ENCODE assay signal across 8 cellular contexts in genomic region chr11:65425971-65426838, GRCh38. TPM values are rescaled to one million over a fixed set of nuclear protein-coding genes. Genes with fewer than 3 reads are reported as not detected.
A peak's percentile ranks its signal among the peaks of the same experiment; 100 is the strongest.
DNase-seq lines count a peak whose midpoint lies in the region; ATAC-seq, FAIRE-seq and TF ChIP-seq lines count a peak whose summit lies in the region.

No MANE protein-coding gene starts in this region.

- WGBS in lower leg skin, 2 donors: 1 to 2% methylated on average over 9 of the region's 9 CpGs
- 1% methylated on average over 9 of the region's 9 CpGs for WGBS in thyroid gland, 2 donors

- peaks cover 0 to 33% (median 0%) of the 10 kb centered on the region in 3 donors for H3K36me3 ChIP-seq in Peyer's patch
- peaks cover 22% of the 10 kb centered on the region for H3K36me3 ChIP-seq in bronchial epithelial cell (ENCODE audit: control insufficient read depth, insufficient read depth, low read length)
- H3K36me3 ChIP-seq in thyroid gland: peaks cover 37 to 53% of the 10 kb centered on the region in 2 donors

- no peak for FAIRE-seq in bronchial epithelial cell (lab: Jason Lieb, UNC)

- H3K4me3 ChIP-seq in Peyer's patch: peak overlapping the region; percentile 61 to 91 (median 74)
- H3K4me3 ChIP-seq in bronchial epithelial cell (ENCODE audit: low read depth, low read length): peak overlapping the region; percentile 93
- H3K4me3 ChIP-seq in lower leg skin (ENCODE audit: low read depth, poor library complexity, severe bottlenecking): peak overlapping the region; percentile 95
- H3K4me3 ChIP-seq in thyroid gland (replicated peaks in 1 of 3): peak overlapping the region; percentile 66 to 94 (median 85)

- H3K4me1 ChIP-seq in Peyer's patch (peaks cover 0 to 35% (median 18%) of the 10 kb centered on the region in 4 donors), thyroid gland (peaks cover 4 to 14% of the 10 kb centered on the region in 2 donors)

- no peak for TF ChIP-seq CTCF in Peyer's patch (IDR thresholded peaks at IDR 0.05)
- no peak for TF ChIP-seq CTCF in bronchial epithelial cell (IDR thresholded peaks at IDR 0.05; ENCODE audit: insufficient read depth, low read length, severe bottlenecking)
- TF ChIP-seq CTCF in lower leg skin (IDR thresholded peaks at IDR 0.05): no peak
- no peak for TF ChIP-seq CTCF in thyroid gland (IDR thresholded peaks at IDR 0.05)

- peak in 1 of 2 donors; percentile 58 for TF ChIP-seq POLR2A in Peyer's patch (IDR thresholded peaks at IDR 0.05)
- no peak for TF ChIP-seq POLR2A in lower leg skin (IDR thresholded peaks at IDR 0.05)
- peak in 1 of 2 donors; percentile 59 for TF ChIP-seq POLR2A in thyroid gland (IDR thresholded peaks at IDR 0.05)

- H3K27me3 ChIP-seq in Peyer's patch (no peaks in the 10 kb centered on the region), bronchial epithelial cell (ENCODE audit: control insufficient read depth, insufficient read depth, low read length) (no peaks in the 10 kb centered on the region), thyroid gland (no peaks in the 10 kb centered on the region)

- DNase-seq in AG08396 (ENCODE audit: low spot score) (peak; percentile 7), Peyer's patch (peak; percentile 7 to 47 (median 10)), bronchial epithelial cell (ENCODE audit: low read depth) (peak; percentile 96), lower leg skin (ENCODE audit: low spot score in 2 of 2) (no peak), thyroid gland (no peak), NCI-H2029 (lab: John Stamatoyannopoulos, UW) (no peak)

- no peaks in the 10 kb centered on the region for H3K9me3 ChIP-seq in Peyer's patch
- H3K9me3 ChIP-seq in thyroid gland: no peaks in the 10 kb centered on the region

- H3K27ac ChIP-seq in Peyer's patch (peak overlapping the region; percentile 97 to 100 (median 98)), thyroid gland (peak overlapping the region; percentile 98 to 100 (median 100))

- intact Hi-C loops in lower leg skin (cut with DNase I; ENCODE audit: low total_unique reads) (no loop called here), thyroid gland (cut with DNase I) (no loop called here)

- peak; percentile 25 for ATAC-seq in GM19035 (IDR thresholded peaks at IDR 0.05; ENCODE audit: unreplicated experiment)
- ATAC-seq in HG03175 (IDR thresholded peaks at IDR 0.05; ENCODE audit: unreplicated experiment): no peak

RNA-seq across cellular contexts. Expression of gene NEAT1, which starts 3.6 kb away (rescaled TPM):
- total RNA-seq in Peyer's patch (1,000 to 10,000 TPM in 2 of 4 donors, 100 to 1,000 TPM in 2; 705 to 1,411 (median 1,064) TPM), bronchial epithelial cell (114 and 133 TPM in 2 replicates), lower leg skin (100 to 1,000 TPM; 147 to 645 (median 301) TPM), thyroid gland (1,000 to 10,000 TPM in 1 of 4 donors, 100 to 1,000 TPM in 3; 195 to 1,623 (median 652) TPM)

RNA-seq across cellular contexts. Expression of gene FRMD8, which starts 39.8 kb away (rescaled TPM):
- 100 to 1,000 TPM in 2 of 4 donors, 10 to 100 TPM in 2; 51.2 to 115 (median 102) TPM for total RNA-seq in Peyer's patch
- total RNA-seq in bronchial epithelial cell: 21.9 and 66.6 TPM in 2 replicates
- 100 to 1,000 TPM in 2 of 4 donors, 10 to 100 TPM in 2; 81.8 to 135 (median 112) TPM for total RNA-seq in lower leg skin
- total RNA-seq in thyroid gland: 10 to 100 TPM; 22.5 to 44.9 (median 31.0) TPM

RNA-seq across cellular contexts. Expression of gene SLC25A45, which starts 43.8 kb away (rescaled TPM):
- total RNA-seq in Peyer's patch (10 to 100 TPM; 23.3 to 50.6 (median 40.2) TPM), bronchial epithelial cell (0.26 and 0.77 TPM in 2 replicates), lower leg skin (1 to 10 TPM; 1.8 to 8.0 (median 5.3) TPM), thyroid gland (10 to 100 TPM; 13.0 to 28.0 (median 20.9) TPM)

Comparison
In these comparisons a context has a peak if more than half of its experiments do, and no peak if none do; other contexts are left out.
1. DNase-seq: peak in AG08396 (single experiment), Peyer's patch (3 of 3) and bronchial epithelial cell (single experiment); none in lower leg skin (0 of 2), thyroid gland (0 of 2) and NCI-H2029 (single experiment).
2. Peak in every context shown above with its lines, with median percentiles within 50 percentile points of each other: H3K4me3 ChIP-seq.